In the genomic region with DNA sequence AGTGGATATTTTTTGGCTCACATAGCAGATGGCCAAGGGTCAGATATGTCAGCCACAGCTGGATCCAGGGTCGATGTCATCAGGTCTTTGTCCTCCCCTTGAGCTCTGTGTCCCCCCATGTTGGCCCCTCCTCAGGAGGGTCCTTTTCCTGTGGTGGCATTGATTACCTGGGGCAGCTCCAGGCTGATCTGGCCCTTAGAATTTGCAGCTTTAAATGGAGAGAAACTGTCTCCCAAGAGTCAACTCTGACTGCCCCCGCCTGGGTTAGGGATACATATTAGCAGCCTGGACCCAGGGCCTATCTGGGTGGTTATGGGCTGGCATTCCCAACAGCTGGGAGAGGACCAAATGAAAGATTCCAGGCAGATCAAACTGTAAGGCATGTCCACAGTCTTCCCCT, we compare ENCODE assay signal across 37 cellular contexts.
"Had no signal": no experiment of that assay in that cellular context is flagged by ENCODE, and none has a peak within 500 bp of the region (broad histone marks: within the 10 kb centered on the region; RNA-seq: fewer than 3 reads in every experiment).

No MANE protein-coding gene starts in this region.

- H3K36me3 ChIP-seq: adrenal gland, ascending aorta, brain microvascular endothelial cell, breast epithelium, cardiac muscle cell had no signal

- H3K4me3 ChIP-seq: adrenal gland, ascending aorta, body of pancreas, breast epithelium, cardiac muscle cell had no signal

- H3K27ac ChIP-seq: adrenal gland, ascending aorta, body of pancreas, brain microvascular endothelial cell, breast epithelium, cardiac muscle cell had no signal

- H3K9me3 Mint-ChIP-seq: activated naive CD4-positive, alpha-beta T cell treated with anti-CD3 and anti-CD28 coated beads for 36 hours; activated naive CD4-positive, alpha-beta T cell treated with anti-CD3 and anti-CD28 coated beads, Interleukin-2, amount 10 ng/mL, durations not matched to agents 7 days and 5 days; activated naive CD8-positive, alpha-beta T cell treated with anti-CD3 and anti-CD28 coated beads for 36 hours; activated naive CD8-positive, alpha-beta T cell treated with anti-CD3 and anti-CD28 coated beads, Interleukin-2, amount 10 ng/mL, durations not matched to agents 7 days and 5 days; activated T-cell treated with anti-CD3 and anti-CD28 coated beads, Interleukin-2, amount 50 U/mL, for 24 hours; activated T-cell treated with anti-CD3 and anti-CD28 coated beads, Interleukin-2, amount 50 U/mL, for 4 hours; activated T-cell treated with anti-CD3 and anti-CD28 coated beads, Interleukin-2, amount 50 U/mL, for 72 hours; activated T-helper 2 cell treated with anti-CD3 and anti-CD28 coated beads, Interferon-gamma antibody, Interleukin-2, Interleukin-4, amounts not matched to agents 10 μg/mL and 5 μg/mL and 100 μg/mL, durations not matched to agents 14 hours and 24 hours and 36 hours had no signal

- H3K9me3 ChIP-seq: adrenal gland, ascending aorta, body of pancreas, breast epithelium had no signal

- H3K27me3 ChIP-seq: adrenal gland, ascending aorta, body of pancreas, brain microvascular endothelial cell, breast epithelium, cardiac muscle cell had no signal

- H3K4me3 Mint-ChIP-seq: activated naive CD4-positive, alpha-beta T cell treated with anti-CD3 and anti-CD28 coated beads for 36 hours; activated naive CD4-positive, alpha-beta T cell treated with anti-CD3 and anti-CD28 coated beads, Interleukin-2, amount 10 ng/mL, durations not matched to agents 7 days and 5 days; activated naive CD4-positive, alpha-beta T cell treated with anti-CD3 and anti-CD28 coated beads, Interleukin-2, amount 50 U/mL, for 24 hours; activated naive CD8-positive, alpha-beta T cell; activated naive CD8-positive, alpha-beta T cell treated with anti-CD3 and anti-CD28 coated beads for 36 hours; activated naive CD8-positive, alpha-beta T cell treated with anti-CD3 and anti-CD28 coated beads, Interleukin-2, amount 10 ng/mL, durations not matched to agents 7 days and 5 days; activated naive CD8-positive, alpha-beta T cell treated with anti-CD3 and anti-CD28 coated beads, Interleukin-2, amount 50 U/mL, for 24 hours; activated T-cell treated with anti-CD3 and anti-CD28 coated beads, Interleukin-2, amount 50 U/mL, for 24 hours; activated T-cell treated with anti-CD3 and anti-CD28 coated beads, Interleukin-2, amount 50 U/mL, for 4 hours; activated T-cell treated with anti-CD3 and anti-CD28 coated beads, Interleukin-2, amount 50 U/mL, for 72 hours; activated T-helper 1 cell treated with anti-CD3 and anti-CD28 coated beads, Interleukin-12 subunit alpha, Interleukin-12 subunit beta, Interleukin-2, Interleukin-4 antibody, amounts not matched to agents 30 ng/mL and 10 ng/mL and 1 ng/mL, durations not matched to agents 14 hours and 24 hours and 36 hours; activated T-helper 17 cell treated with anti-CD3 and anti-CD28 coated beads, Interleukin-2, amount 50 U/mL, for 72 hours; brain; central memory CD8-positive, alpha-beta T cell had no signal

- DNase-seq: activated effector memory CD4-positive, alpha-beta T cell treated with anti-CD3 and anti-CD28 coated beads, Interleukin-2, amount 50 U/mL, for 16 hours; activated effector memory CD4-positive, alpha-beta T cell treated with Interleukin-2 at 50 U/mL for 16 hours; activated gamma-delta T cell; activated gamma-delta T cell treated with Interleukin-2 at 50 U/mL for 16 hours; activated naive CD4-positive, alpha-beta T cell; activated naive CD4-positive, alpha-beta T cell treated with anti-CD3 and anti-CD28 coated beads for 36 hours; activated naive CD4-positive, alpha-beta T cell treated with anti-CD3 and anti-CD28 coated beads, Interleukin-2, amount 10 ng/mL, durations not matched to agents 7 days and 5 days; activated naive CD4-positive, alpha-beta T cell treated with anti-CD3 and anti-CD28 coated beads, Interleukin-2, amount 50 U/mL, for 16 hours; activated naive CD4-positive, alpha-beta T cell treated with Interleukin-2 at 50 U/mL for 16 hours; activated naive CD8-positive, alpha-beta T cell treated with anti-CD3 and anti-CD28 coated beads for 36 hours; activated naive CD8-positive, alpha-beta T cell treated with anti-CD3 and anti-CD28 coated beads, Interleukin-2, amount 10 ng/mL, durations not matched to agents 7 days and 5 days; activated naive CD8-positive, alpha-beta T cell treated with anti-CD3 and anti-CD28 coated beads, Interleukin-2, amount 50 U/mL, for 24 hours; activated T-cell treated with anti-CD3 and anti-CD28 coated beads, Interleukin-2, amount 50 U/mL, for 1 hour; activated T-cell treated with anti-CD3 and anti-CD28 coated beads, Interleukin-2, amount 50 U/mL, for 24 hours; activated T-cell treated with anti-CD3 and anti-CD28 coated beads, Interleukin-2, amount 50 U/mL, for 4 hours; activated T-cell treated with anti-CD3 and anti-CD28 coated beads, Interleukin-2, amount 50 U/mL, for 48 hours; activated T-cell treated with anti-CD3 and anti-CD28 coated beads, Interleukin-2, amount 50 U/mL, for 72 hours; adrenal gland; amniotic stem cell; amygdala; aorta; body of pancreas; brain microvascular endothelial cell; caudate nucleus; central memory CD4-positive, alpha-beta T cell; cerebellar nuclear complex had no signal

- H3K27ac Mint-ChIP-seq: activated naive CD4-positive, alpha-beta T cell treated with anti-CD3 and anti-CD28 coated beads for 36 hours; activated naive CD4-positive, alpha-beta T cell treated with anti-CD3 and anti-CD28 coated beads, Interleukin-2, amount 10 ng/mL, durations not matched to agents 7 days and 5 days; activated naive CD4-positive, alpha-beta T cell treated with anti-CD3 and anti-CD28 coated beads, Interleukin-2, amount 50 U/mL, for 24 hours; activated naive CD4-positive, alpha-beta T cell treated with anti-CD3 and anti-CD28 coated beads, Interleukin-2, amount 50 U/mL, for 72 hours; activated naive CD8-positive, alpha-beta T cell; activated naive CD8-positive, alpha-beta T cell treated with anti-CD3 and anti-CD28 coated beads for 36 hours; activated naive CD8-positive, alpha-beta T cell treated with anti-CD3 and anti-CD28 coated beads, Interleukin-2, amount 10 ng/mL, durations not matched to agents 7 days and 5 days; activated naive CD8-positive, alpha-beta T cell treated with anti-CD3 and anti-CD28 coated beads, Interleukin-2, amount 50 U/mL, for 24 hours; activated T-cell treated with anti-CD3 and anti-CD28 coated beads, Interleukin-2, amount 50 U/mL, for 24 hours; activated T-cell treated with anti-CD3 and anti-CD28 coated beads, Interleukin-2, amount 50 U/mL, for 72 hours; activated T-helper 1 cell treated with anti-CD3 and anti-CD28 coated beads, Interleukin-12 subunit alpha, Interleukin-12 subunit beta, Interleukin-2, Interleukin-4 antibody, amounts not matched to agents 30 ng/mL and 10 ng/mL and 1 ng/mL, durations not matched to agents 14 hours and 24 hours and 36 hours; activated T-helper 17 cell treated with anti-CD3 and anti-CD28 coated beads, Interleukin-2, amount 50 U/mL, for 72 hours; activated T-helper 2 cell treated with anti-CD3 and anti-CD28 coated beads, Interferon-gamma antibody, Interleukin-2, Interleukin-4, amounts not matched to agents 10 μg/mL and 5 μg/mL and 100 μg/mL, durations not matched to agents 14 hours and 24 hours and 36 hours had no signal

- H3K4me1 Mint-ChIP-seq: activated naive CD4-positive, alpha-beta T cell treated with anti-CD3 and anti-CD28 coated beads, Interleukin-2, amount 10 ng/mL, durations not matched to agents 7 days and 5 days; activated naive CD4-positive, alpha-beta T cell treated with anti-CD3 and anti-CD28 coated beads, Interleukin-2, amount 50 U/mL, for 24 hours; activated naive CD8-positive, alpha-beta T cell treated with anti-CD3 and anti-CD28 coated beads for 36 hours; activated naive CD8-positive, alpha-beta T cell treated with anti-CD3 and anti-CD28 coated beads, Interleukin-2, amount 10 ng/mL, durations not matched to agents 7 days and 5 days; activated naive CD8-positive, alpha-beta T cell treated with anti-CD3 and anti-CD28 coated beads, Interleukin-2, amount 50 U/mL, for 24 hours; activated T-helper 17 cell treated with anti-CD3 and anti-CD28 coated beads, Interleukin-2, amount 50 U/mL, for 72 hours; central memory CD8-positive, alpha-beta T cell had no signal

- H3K36me3 Mint-ChIP-seq: activated naive CD4-positive, alpha-beta T cell treated with anti-CD3 and anti-CD28 coated beads, Interleukin-2, amount 10 ng/mL, durations not matched to agents 7 days and 5 days; activated naive CD4-positive, alpha-beta T cell treated with anti-CD3 and anti-CD28 coated beads, Interleukin-2, amount 50 U/mL, for 24 hours; activated naive CD8-positive, alpha-beta T cell; activated naive CD8-positive, alpha-beta T cell treated with anti-CD3 and anti-CD28 coated beads for 36 hours; activated naive CD8-positive, alpha-beta T cell treated with anti-CD3 and anti-CD28 coated beads, Interleukin-2, amount 10 ng/mL, durations not matched to agents 7 days and 5 days; brain had no signal

- H3K4me1 ChIP-seq: adrenal gland, ascending aorta, body of pancreas, breast epithelium had no signal
